8 cellular contexts compared by ENCODE assay signal in the genomic region with DNA sequence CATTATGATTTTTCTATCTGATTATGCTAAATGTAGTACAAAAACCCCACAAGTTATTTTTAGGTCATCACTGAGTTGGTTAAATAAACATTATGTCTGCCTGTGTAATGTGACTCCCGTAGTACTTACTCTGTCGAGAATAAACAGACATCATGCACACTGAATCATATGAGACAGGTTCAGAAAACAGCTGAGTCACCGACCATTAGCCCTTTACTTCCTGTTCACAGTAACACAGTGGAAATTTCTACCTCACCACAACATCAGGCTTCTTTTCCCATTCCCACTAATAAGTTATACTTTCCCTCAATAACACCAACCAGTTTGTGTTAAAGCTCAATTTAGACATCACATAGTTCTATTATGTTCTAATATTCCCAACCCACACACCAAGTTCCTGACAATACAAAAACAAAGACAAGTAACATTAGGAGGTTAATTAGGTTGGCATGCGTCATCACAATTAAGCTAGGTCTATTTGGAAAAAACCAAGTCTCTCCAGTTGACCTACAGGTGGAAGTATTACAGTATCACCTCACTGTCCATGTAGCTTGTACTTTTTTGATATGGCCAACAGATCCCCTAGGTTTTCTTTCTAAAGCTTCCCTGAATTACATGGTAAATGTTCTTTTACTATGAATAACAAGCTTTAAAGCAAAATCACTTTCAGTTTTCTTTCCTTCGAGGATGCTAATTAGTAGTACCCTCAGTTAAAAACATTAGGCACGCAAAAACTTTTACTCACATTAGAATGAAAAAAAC.
DNase-seq lines count a peak whose midpoint lies in the region; ATAC-seq and TF ChIP-seq lines count a peak whose summit lies in the region.

No MANE protein-coding gene starts in this region.

- peaks cover 25% of the 10 kb centered on the region for H3K4me1 ChIP-seq in psoas muscle

- ATAC-seq in GM19455 (IDR thresholded peaks at IDR 0.05; ENCODE audit: unreplicated experiment) (peak; percentile 83), HG03575 (IDR thresholded peaks at IDR 0.05; ENCODE audit: extremely low read depth, insufficient number of reproducible peaks, low FRiP score, unreplicated experiment) (peak; percentile 75), psoas muscle (peak; percentile 98 to 100 (median 99))

- peak overlapping the region; percentile 90 for H3K27ac ChIP-seq in psoas muscle

- 22 to 30% (median 22%) methylated on average over 6 of the region's 6 CpGs for WGBS in psoas muscle, 3 donors

- no peaks in the 10 kb centered on the region for H3K36me3 ChIP-seq in psoas muscle (ENCODE audit: insufficient read depth in 1 of 2, low read depth in 1 of 2)

- intact Hi-C loops in psoas muscle (cut with DNase I) = loop anchor here in 1 of 2 donors (10.0 kb wide), 1 partner anchor 52 kb away; no protein-coding TSS in a partner anchor

- no peak for TF ChIP-seq CTCF in psoas muscle (IDR thresholded peaks at IDR 0.05)

- H3K9me3 ChIP-seq in psoas muscle = no peaks in the 10 kb centered on the region

- DNase-seq in DMS79 (lab: John Stamatoyannopoulos, UW) (peak; percentile 78), NCI-H526 (lab: John Stamatoyannopoulos, UW) (peak; percentile 72 to 80), globus pallidus (ENCODE audit: low spot score) (peak; percentile 51), psoas muscle (no peak), GOT3 (lab: John Stamatoyannopoulos, UW) (no peak)
- DNase-seq in activated gamma-delta T cell treated with anti-CD3 and anti-CD28 coated beads, Interleukin-2, amount 50 U/mL, for 16 hours (ENCODE audit: low read depth) = peak; percentile 9

- H3K4me3 ChIP-seq in psoas muscle = peak overlapping the region; percentile 38

- no peaks in the 10 kb centered on the region for H3K27me3 ChIP-seq in psoas muscle (ENCODE audit: insufficient read depth in 3 of 3, low read length in 2 of 3)

Comparison
In these comparisons a context has a peak if more than half of its experiments do, and no peak if none do; other contexts are left out.
1. DNase-seq: peak in DMS79 (single experiment), NCI-H526 (2 of 2), activated gamma-delta T cell treated with anti-CD3 and anti-CD28 coated beads, Interleukin-2, amount 50 U/mL, for 16 hours (single experiment) and globus pallidus (single experiment); none in psoas muscle (0 of 2) and GOT3 (single experiment).
2. Peak in every context shown above with its lines, with median percentiles within 50 percentile points of each other: ATAC-seq.